16 cellular contexts compared by ENCODE assay signal in the genomic region with DNA sequence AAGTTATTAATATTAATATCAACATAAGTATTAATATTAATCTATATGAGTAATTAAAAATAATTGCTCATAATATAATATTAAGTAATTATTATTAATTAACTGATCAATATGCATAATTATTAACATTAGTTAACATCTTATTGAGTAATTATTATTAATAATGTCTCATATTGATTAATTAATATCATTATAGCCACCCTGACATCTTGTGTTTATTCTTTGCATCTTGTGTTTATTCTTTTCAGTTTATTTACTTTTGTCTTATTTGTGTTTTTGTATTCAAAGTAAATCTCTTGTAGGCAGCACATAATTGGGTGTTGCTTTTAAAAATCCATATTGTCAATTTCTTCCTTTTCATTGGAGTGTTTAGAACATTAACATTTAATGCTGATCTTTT. TPM values are rescaled to one million over a fixed set of nuclear protein-coding genes. Genes with fewer than 3 reads are reported as not detected.
DNase-seq lines count a peak whose midpoint lies in the region; FAIRE-seq and TF ChIP-seq lines count a peak whose summit lies in the region.
"Had no signal": no experiment of that assay in that cellular context is flagged by ENCODE, and none has a peak within 500 bp of the region (broad histone marks: within the 10 kb centered on the region; RNA-seq: fewer than 3 reads in every experiment).

No MANE protein-coding gene starts in this region.

- peaks cover 25% of the 10 kb centered on the region for H3K4me1 ChIP-seq in fibroblast of lung (ENCODE audit: control insufficient read depth, extremely low read depth, insufficient read depth, low read length)
- no peaks in the 10 kb centered on the region for H3K4me1 ChIP-seq in Peyer's patch

- H4K20me1 ChIP-seq in fibroblast of lung (ENCODE audit: control insufficient read depth, extremely low read depth, insufficient read depth, low read length): no peaks in the 10 kb centered on the region

- TF ChIP-seq CTCF in HFFc6 (IDR thresholded peaks at IDR 0.05): no peak
- TF ChIP-seq CTCF in fibroblast of lung (conservative IDR thresholded peaks at IDR 0.05 in 1 of 2, IDR thresholded peaks at IDR 0.05 in 1 of 2; ENCODE audit: low read depth in 1 of 2, low read length in 2 of 2): no peak
- TF ChIP-seq CTCF in Peyer's patch (IDR thresholded peaks at IDR 0.05): no peak
- no peak for TF ChIP-seq CTCF in type B pancreatic cell (conservative IDR thresholded peaks at IDR 0.05)

- H3K27me3 Mint-ChIP-seq in HFFc6 (ENCODE audit: insufficient read depth) (no peaks in the 10 kb centered on the region; the same call in 1 of the 2 replicates), type B pancreatic cell (peaks cover 2% of the 10 kb centered on the region)

- H3K9me3 ChIP-seq in fibroblast of lung (ENCODE audit: control insufficient read depth, insufficient read depth, low read depth, low read length) (no peaks in the 10 kb centered on the region), Peyer's patch (peaks cover 0 to 6% (median 0%) of the 10 kb centered on the region in 4 donors)

- peaks cover 62% of the 10 kb centered on the region for H3K4me1 Mint-ChIP-seq in HFFc6 (ENCODE audit: low read depth)
- H3K4me1 Mint-ChIP-seq in type B pancreatic cell (ENCODE audit: unreplicated experiment): peaks cover 7% of the 10 kb centered on the region

- no peaks in the 10 kb centered on the region for H3K36me3 ChIP-seq in fibroblast of lung (ENCODE audit: control insufficient read depth, insufficient read depth, low read length)
- H3K36me3 ChIP-seq in Peyer's patch: no peaks in the 10 kb centered on the region

- FAIRE-seq in TTC549 (lab: Jason Lieb, UNC): peak; percentile 78
- FAIRE-seq: GM18507, H54 had no signal

- H3K79me2 ChIP-seq in fibroblast of lung (ENCODE audit: control insufficient read depth, insufficient read depth, low read length): peaks cover 2% of the 10 kb centered on the region

- no peak overlapping the region for H3K4me3 ChIP-seq in fibroblast of lung (replicated peaks in 1 of 4; ENCODE audit: control extremely low read depth in 1 of 4, insufficient read depth in 1 of 4, low read depth in 3 of 4, low read length in 4 of 4)
- no peak overlapping the region for H3K4me3 ChIP-seq in Peyer's patch

- no peak overlapping the region for H3K4me2 ChIP-seq in fibroblast of lung (ENCODE audit: extremely low read depth, insufficient read depth, low read length)

- H3K4me3 Mint-ChIP-seq in HFFc6 (peak overlapping the region; percentile 74; the same call in 1 of the 2 replicates), type B pancreatic cell (no peak overlapping the region)

- H3K36me3 Mint-ChIP-seq in HFFc6 (ENCODE audit: low read depth) (peaks cover 50% of the 10 kb centered on the region), type B pancreatic cell (no peaks in the 10 kb centered on the region)

- no peak overlapping the region for H3K9ac ChIP-seq in fibroblast of lung (ENCODE audit: insufficient read depth, low read length)

- H3K27ac ChIP-seq in fibroblast of lung (ENCODE audit: insufficient read depth, low read length) (peak overlapping the region; percentile 65), Peyer's patch (no peak overlapping the region)

- H3K9me3 Mint-ChIP-seq in HFFc6 (peaks cover 17% of the 10 kb centered on the region), type B pancreatic cell (no peaks in the 10 kb centered on the region)

- H3K27ac Mint-ChIP-seq in HFFc6: peak overlapping the region; percentile 88
- no peak overlapping the region for H3K27ac Mint-ChIP-seq in type B pancreatic cell

- H2AFZ ChIP-seq in fibroblast of lung (ENCODE audit: low read length): no peak overlapping the region

- DNase-seq in HFFc6 (no peak), fibroblast of lung (ENCODE audit: low read depth in 2 of 2) (no peak), occipital lobe (lab: John Stamatoyannopoulos, UW) (no peak), Peyer's patch (no peak), type B pancreatic cell (ENCODE audit: extremely low spot score, unreplicated experiment) (no peak)
- no peak for DNase-seq in stimulated activated CD4-positive, alpha-beta T cell treated with anti-CD3 and anti-CD28 coated beads, Interleukin-12 subunit alpha, Interleukin-12 subunit beta, amount 100 ng/mL, for 4 hours
- DNase-seq: C1 segment of cervical spinal cord, DMS153, MV-4-11, NCI-H1436, NCI-H2081 treated with DMSO at 0.1 percent for 48 hours, NCI-H524 treated with DMSO at 0.1 percent for 48 hours had no signal

- H3K27me3 ChIP-seq in fibroblast of lung (ENCODE audit: control insufficient read depth, insufficient read depth, low read length) (no peaks in the 10 kb centered on the region), Peyer's patch (no peaks in the 10 kb centered on the region)

- no peak for TF ChIP-seq POLR2A in Peyer's patch (IDR thresholded peaks at IDR 0.05)

RNA-seq across cellular contexts. Expression of a gene that starts 56.6 kb away (rescaled TPM):
- 10 to 100 TPM; 55.5 to 93.3 (median 79.9) TPM for total RNA-seq in HFFc6 (2021; fragmentation: NEBNext Ultra II Directional; extraction: Animal tissue kit (Norgen Biotek cat#: 25700))
- 1.2 TPM in 1 of 2 replicates, not detected in the other for total RNA-seq in fibroblast of lung
- polyA plus RNA-seq in fibroblast of lung: 7.3 and 11.7 TPM in 2 replicates
- polyA plus RNA-seq in fibroblast of lung (2012): 11.8 and 28.9 TPM in 2 replicates
- polyA minus RNA-seq in fibroblast of lung (ENCODE audit: low replicate concordance): 3.0 and 40.6 TPM in 2 replicates
- not detected for total RNA-seq in occipital lobe
- total RNA-seq in Peyer's patch: under 1 TPM in 1 of 4 donors, not detected in 3; 0.53 TPM
- total RNA-seq in type B pancreatic cell (ENCODE audit: low replicate concordance): 4.1 and 4.3 TPM in 2 replicates
- total RNA-seq: Right ventricle myocardium inferior had no signal

Comparison
In these comparisons a context has a peak if more than half of its experiments do, and no peak if none do; other contexts are left out.
1. RNA of a gene that starts 56.6 kb away (total RNA-seq): 55.5 to 93.3 TPM in HFFc6; 4.1 to 4.3 TPM in type B pancreatic cell, 1.2 TPM in fibroblast of lung, 0.53 TPM in Peyer's patch and not detected in occipital lobe (single experiment); every median in the first group is over 10 times any median in the second.